23 cellular contexts compared by ENCODE assay signal in genomic region chr5:56862909-56863308, GRCh38. TPM values are rescaled to one million over a fixed set of nuclear protein-coding genes. Genes with fewer than 3 reads are reported as not detected.
A peak's percentile ranks its signal among the peaks of the same experiment; 100 is the strongest.
DNase-seq lines count a peak whose midpoint lies in the region; ATAC-seq, FAIRE-seq and TF ChIP-seq lines count a peak whose summit lies in the region.
"Had no signal": no experiment of that assay in that cellular context is flagged by ENCODE, and none has a peak within 500 bp of the region (broad histone marks: within the 10 kb centered on the region; RNA-seq: fewer than 3 reads in every experiment).

No MANE protein-coding gene starts in this region.

- H3K4me3 ChIP-seq in astrocyte (ENCODE audit: insufficient read depth, low read depth, low read length) (no peak overlapping the region), HAP-1 (no peak overlapping the region)
- no peak overlapping the region for H3K4me3 ChIP-seq in naive thymus-derived CD4-positive, alpha-beta T cell (ENCODE audit: low read length)
- H3K4me3 ChIP-seq: GM12878, GM23338, MG63, SJCRH30 had no signal

- no peak overlapping the region for H3K27ac Mint-ChIP-seq in astrocyte (ENCODE audit: unreplicated experiment)
- no peak overlapping the region for H3K27ac Mint-ChIP-seq in naive thymus-derived CD4-positive, alpha-beta T cell
- H3K27ac Mint-ChIP-seq: GM23338, T-cell had no signal

- no peak overlapping the region for H3K9ac ChIP-seq in astrocyte (ENCODE audit: low read length)

- peak; percentile 4 for DNase-seq in NCI-H748 (lab: John Stamatoyannopoulos, UW; ENCODE audit: unreplicated experiment)
- no peak for DNase-seq in NCI-H748 treated with DMSO at 0.1 percent for 48 hours (lab: John Stamatoyannopoulos, UW)
- peak; percentile 33 for DNase-seq in H4 (ENCODE audit: low spot score)
- DNase-seq in astrocyte (ENCODE audit: low read depth): no peak
- no peak for DNase-seq in naive thymus-derived CD4-positive, alpha-beta T cell
- no peak for DNase-seq in glomerular visceral epithelial cell (ENCODE audit: extremely low spot score)
- DNase-seq in DMS114 treated with DMSO at 0.1 percent for 48 hours (lab: John Stamatoyannopoulos, UW; ENCODE audit: unreplicated experiment): no peak
- DNase-seq in HAP-1 (ENCODE audit: low spot score in 2 of 2): no peak
- DNase-seq: 8988T, C1 segment of cervical spinal cord, DND-41, Kasumi-1, MG63, NCI-H1048, NCI-H1436, NCI-H1930, NCI-H226, NCI-H510A treated with DMSO at 0.1 percent for 48 hours, SJCRH30, T-cell had no signal

- H3K36me3 ChIP-seq in astrocyte (ENCODE audit: insufficient read depth, low read length) (no peaks in the 10 kb centered on the region), HAP-1 (replicated peaks) (peaks cover 6% of the 10 kb centered on the region)
- peaks cover 18 to 73% (median 18%) of the 10 kb centered on the region in 3 experiments for H3K36me3 ChIP-seq in naive thymus-derived CD4-positive, alpha-beta T cell (ENCODE audit: control insufficient read depth in 2 of 3, insufficient read depth in 3 of 3, low read length in 3 of 3)

- in situ Hi-C loops in HAP-1 (cut with MboI; ENCODE audit: low sequenced_read_pairs): no loop called here

- H3K4me1 ChIP-seq in astrocyte (ENCODE audit: insufficient read depth, low read length) (no peaks in the 10 kb centered on the region), HAP-1 (peaks cover 5% of the 10 kb centered on the region; the same call in 1 of the 2 replicates)
- no peaks in the 10 kb centered on the region for H3K4me1 ChIP-seq in naive thymus-derived CD4-positive, alpha-beta T cell (ENCODE audit: control insufficient read depth in 2 of 2, insufficient read depth in 2 of 2, low read length in 2 of 2)
- H3K4me1 ChIP-seq: SJCRH30 had no signal

- no peaks in the 10 kb centered on the region for H3K4me1 Mint-ChIP-seq in astrocyte (ENCODE audit: low read depth, unreplicated experiment)
- peaks cover 3 to 40% (median 16%) of the 10 kb centered on the region in 7 donors for H3K4me1 Mint-ChIP-seq in naive thymus-derived CD4-positive, alpha-beta T cell

- POLR2A ChIA-PET in naive thymus-derived CD4-positive, alpha-beta T cell (lab: Charles Lee): no interaction called here

- peak; percentile 49 for FAIRE-seq in astrocyte (lab: Jason Lieb, UNC)
- FAIRE-seq: GM12878, RCC 7860 had no signal

- H3K4me3 Mint-ChIP-seq in astrocyte (ENCODE audit: unreplicated experiment): no peak overlapping the region
- H3K4me3 Mint-ChIP-seq in naive thymus-derived CD4-positive, alpha-beta T cell: no peak overlapping the region
- H3K4me3 Mint-ChIP-seq: GM23338, T-cell had no signal

- CTCF ChIA-PET in naive thymus-derived CD4-positive, alpha-beta T cell (lab: Charles Lee): interaction anchor here (1.0 to 1.3 kb wide), 2 partner anchors 29 to 594 kb away, joined by 3 read pairs; no protein-coding TSS in a partner anchor

- peaks cover 4% of the 10 kb centered on the region for H4K20me1 ChIP-seq in astrocyte (ENCODE audit: insufficient read depth, low read length)

- H3K4me2 ChIP-seq in astrocyte (ENCODE audit: low read length): no peak overlapping the region
- H3K4me2 ChIP-seq: GM23338 had no signal

- H2AFZ ChIP-seq in astrocyte (ENCODE audit: low read depth, low read length): no peak overlapping the region
- H2AFZ ChIP-seq: GM23338 had no signal

- H3K36me3 Mint-ChIP-seq in astrocyte (ENCODE audit: low read depth, unreplicated experiment): peaks cover 8% of the 10 kb centered on the region
- peaks cover 4 to 47% (median 37%) of the 10 kb centered on the region in 5 donors for H3K36me3 Mint-ChIP-seq in naive thymus-derived CD4-positive, alpha-beta T cell

- no peaks in the 10 kb centered on the region for H3K79me2 ChIP-seq in astrocyte (ENCODE audit: insufficient read depth, low read length)

- no peak for TF ChIP-seq CTCF in astrocyte (IDR thresholded peaks at IDR 0.05; ENCODE audit: insufficient read depth, low read depth, low read length)

- H3K9me3 Mint-ChIP-seq in astrocyte (ENCODE audit: unreplicated experiment): peaks cover 2% of the 10 kb centered on the region
- H3K9me3 Mint-ChIP-seq in naive thymus-derived CD4-positive, alpha-beta T cell: no peaks in the 10 kb centered on the region
- H3K9me3 Mint-ChIP-seq: GM23338, T-cell had no signal

- no peak overlapping the region for H3K27ac ChIP-seq in astrocyte (ENCODE audit: low read depth, low read length)
- H3K27ac ChIP-seq in naive thymus-derived CD4-positive, alpha-beta T cell (ENCODE audit: low read depth, low read length): no peak overlapping the region
- H3K27ac ChIP-seq: SJCRH30 had no signal

- intact Hi-C loops in naive thymus-derived CD4-positive, alpha-beta T cell (cut with micrococcal nuclease): loop anchor here (2.0 to 10.0 kb wide), 3 partner anchors 14 to 911 kb away; no protein-coding TSS in a partner anchor

- peak; percentile 27 for ATAC-seq in naive thymus-derived CD4-positive, alpha-beta T cell
- ATAC-seq: GM12878, GM23338 had no signal

- no peaks in the 10 kb centered on the region for H3K27me3 ChIP-seq in astrocyte (ENCODE audit: insufficient read depth, low read length)
- H3K27me3 ChIP-seq in naive thymus-derived CD4-positive, alpha-beta T cell (ENCODE audit: control insufficient read depth in 2 of 2, insufficient read depth in 2 of 2, low read length in 2 of 2): no peaks in the 10 kb centered on the region
- no peaks in the 10 kb centered on the region for H3K27me3 ChIP-seq in HAP-1 (ENCODE audit: low read depth)
- H3K27me3 ChIP-seq: MG63, SJCRH30 had no signal

- H3K9me3 ChIP-seq in astrocyte (ENCODE audit: insufficient read depth, low read depth, low read length) (no peaks in the 10 kb centered on the region), HAP-1 (no peaks in the 10 kb centered on the region)
- H3K9me3 ChIP-seq in naive thymus-derived CD4-positive, alpha-beta T cell (ENCODE audit: control insufficient read depth in 2 of 3, low read length in 3 of 3): no peaks in the 10 kb centered on the region
- H3K9me3 ChIP-seq: MG63, SJCRH30 had no signal

- H3K27me3 Mint-ChIP-seq in astrocyte (ENCODE audit: low read depth, unreplicated experiment): no peaks in the 10 kb centered on the region
- H3K27me3 Mint-ChIP-seq in naive thymus-derived CD4-positive, alpha-beta T cell: no peaks in the 10 kb centered on the region
- H3K27me3 Mint-ChIP-seq: T-cell had no signal

RNA-seq across cellular contexts. Expression of gene SETD9, which starts 46.5 kb away (rescaled TPM):
- 24.5 and 29.1 TPM in 2 replicates for total RNA-seq in H4 (2014; rRNA removed; shearing (Covaris generic))
- 9.7 and 12.2 TPM in 2 replicates for total RNA-seq in astrocyte
- 1 to 10 TPM; 3.7 to 9.7 (median 6.6) TPM for total RNA-seq in naive thymus-derived CD4-positive, alpha-beta T cell
- 10 to 100 TPM; 11.3 to 11.4 TPM for polyA plus RNA-seq in naive thymus-derived CD4-positive, alpha-beta T cell

RNA-seq across cellular contexts. Expression of gene MAP3K1, which starts 47.6 kb away (rescaled TPM):
- total RNA-seq in H4 (2014; rRNA removed; shearing (Covaris generic)): 5.7 and 7.2 TPM in 2 replicates
- total RNA-seq in astrocyte: 9.5 and 10.4 TPM in 2 replicates
- 10 to 100 TPM; 54.4 to 85.4 (median 77.3) TPM for total RNA-seq in naive thymus-derived CD4-positive, alpha-beta T cell
- polyA plus RNA-seq in naive thymus-derived CD4-positive, alpha-beta T cell: 10 to 100 TPM; 43.0 to 55.3 TPM

Comparison
In these comparisons a context has a peak if more than half of its experiments do, and no peak if none do; other contexts are left out.
1. DNase-seq: peak in NCI-H748 (single experiment) and H4 (single experiment); none in NCI-H748 treated with DMSO at 0.1 percent for 48 hours (single experiment), astrocyte (single experiment), naive thymus-derived CD4-positive, alpha-beta T cell (0 of 9), glomerular visceral epithelial cell (single experiment), DMS114 treated with DMSO at 0.1 percent for 48 hours (single experiment) and HAP-1 (0 of 2).